ENCODE assay signal across 9 cellular contexts in genomic region chr3:81744366-81744765, GRCh38. TPM values are rescaled to one million over a fixed set of nuclear protein-coding genes. Genes with fewer than 3 reads are reported as not detected.
DNase-seq lines count a peak whose midpoint lies in the region; ATAC-seq lines count a peak whose summit lies in the region.
"Had no signal": no experiment of that assay in that cellular context is flagged by ENCODE, and none has a peak within 500 bp of the region (broad histone marks: within the 10 kb centered on the region; RNA-seq: fewer than 3 reads in every experiment).

No MANE protein-coding gene starts in this region.

- H3K36me3 ChIP-seq in adipocyte (ENCODE audit: control insufficient read depth, insufficient read depth, low read length, severe bottlenecking) (peaks cover 28% of the 10 kb centered on the region), skeletal muscle tissue (ENCODE audit: control insufficient read depth in 3 of 3, insufficient read depth in 3 of 3, low read length in 3 of 3) (no peaks in the 10 kb centered on the region)

- DNase-seq in HCEC 1CT (peak; percentile 96), adipocyte (ENCODE audit: low read depth) (peak; percentile 90), left ventricle myocardium superior (no peak), NCI-H1417 treated with DMSO at 0.1 percent for 48 hours (lab: John Stamatoyannopoulos, UW) (no peak), HuH-7.5 (ENCODE audit: low spot score) (no peak)
- no peak for DNase-seq in activated CD4-positive, CD25-positive, alpha-beta regulatory T cell treated with anti-CD3 and anti-CD28 coated beads, Interleukin-2, amount 50 U/mL, for 72 hours
- DNase-seq in stimulated activated naive CD8-positive, alpha-beta T cell treated with anti-CD3 and anti-CD28 coated beads, Interleukin-15, Interleukin-2, amounts not matched to agents 100 U/mL and 50 U/mL, for 24 hours: no peak

- H3K4me1 ChIP-seq in adipocyte (ENCODE audit: control insufficient read depth, insufficient read depth, low read length) (peaks cover 82% of the 10 kb centered on the region), skeletal muscle tissue (ENCODE audit: control insufficient read depth in 3 of 3, insufficient read depth in 3 of 3, low read length in 3 of 3) (peaks cover 12 to 31% (median 30%) of the 10 kb centered on the region in 3 donors)
- H3K4me1 ChIP-seq: parathyroid adenoma had no signal

- peak; percentile 94 for ATAC-seq in left ventricle myocardium superior
- no peak for ATAC-seq in stimulated activated naive CD8-positive, alpha-beta T cell treated with anti-CD3 and anti-CD28 coated beads, Interleukin-15, Interleukin-2, amounts not matched to agents 100 U/mL and 50 U/mL, for 24 hours

- H3K27me3 ChIP-seq in adipocyte (replicated peaks; ENCODE audit: control insufficient read depth, insufficient read depth, low read length) (no peaks in the 10 kb centered on the region), skeletal muscle tissue (ENCODE audit: control insufficient read depth in 3 of 3, insufficient read depth in 3 of 3, low read length in 3 of 3) (no peaks in the 10 kb centered on the region)

- intact Hi-C loops in left ventricle myocardium superior (cut with micrococcal nuclease): no loop called here

- peak overlapping the region; percentile 90 for H3K27ac ChIP-seq in skeletal muscle tissue (ENCODE audit: low read depth, low read length)
- H3K27ac ChIP-seq: parathyroid adenoma had no signal

- H3K9ac ChIP-seq in adipocyte (ENCODE audit: low read length): peak overlapping the region; percentile 84
- no peak overlapping the region for H3K9ac ChIP-seq in skeletal muscle tissue (ENCODE audit: low read depth in 1 of 3, low read length in 3 of 3)
- H3K9ac ChIP-seq: parathyroid adenoma had no signal

- H3K9me3 ChIP-seq in adipocyte (ENCODE audit: control insufficient read depth, low read length) (no peaks in the 10 kb centered on the region), skeletal muscle tissue (ENCODE audit: control insufficient read depth in 3 of 3, low read length in 3 of 3) (no peaks in the 10 kb centered on the region)

- peak overlapping the region; percentile 62 for H3K4me3 ChIP-seq in adipocyte (ENCODE audit: low read length)
- H3K4me3 ChIP-seq in skeletal muscle tissue (ENCODE audit: low read length in 3 of 3): no peak overlapping the region

RNA-seq across cellular contexts. Expression of gene GBE1, which starts 17.1 kb away (rescaled TPM):
- total RNA-seq in left ventricle myocardium superior (72.4 TPM), skeletal muscle tissue (26.1 TPM)

Comparison
In these comparisons a context has a peak if more than half of its experiments do, and no peak if none do; other contexts are left out.
1. DNase-seq: peak in HCEC 1CT (single experiment) and adipocyte (single experiment); none in left ventricle myocardium superior (single experiment), activated CD4-positive, CD25-positive, alpha-beta regulatory T cell treated with anti-CD3 and anti-CD28 coated beads, Interleukin-2, amount 50 U/mL, for 72 hours (single experiment), NCI-H1417 treated with DMSO at 0.1 percent for 48 hours (single experiment), HuH-7.5 (single experiment) and stimulated activated naive CD8-positive, alpha-beta T cell treated with anti-CD3 and anti-CD28 coated beads, Interleukin-15, Interleukin-2, amounts not matched to agents 100 U/mL and 50 U/mL, for 24 hours (single experiment).